In the genomic region with DNA sequence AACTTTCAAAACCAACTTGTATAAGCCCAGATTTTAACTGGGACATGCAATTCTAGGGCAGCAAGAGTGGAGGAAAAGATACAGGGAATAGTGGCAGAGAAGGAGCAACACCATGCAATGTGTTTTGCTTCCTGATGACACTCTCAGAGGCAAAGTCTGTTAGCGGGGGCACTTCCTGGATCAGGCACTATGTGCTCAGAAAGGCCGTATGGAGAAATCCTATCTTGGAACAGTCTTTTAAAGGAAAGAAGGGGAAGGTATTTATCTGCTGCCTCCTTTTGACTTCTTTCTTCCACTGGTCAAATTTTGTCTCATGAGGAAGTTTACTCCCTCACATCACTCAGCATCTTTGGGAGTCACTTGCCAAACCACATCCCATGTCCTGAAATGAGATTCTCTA, we compare ENCODE assay signal across 15 cellular contexts.
A peak's percentile ranks its signal among the peaks of the same experiment; 100 is the strongest.
DNase-seq lines count a peak whose midpoint lies in the region; ATAC-seq and TF ChIP-seq lines count a peak whose summit lies in the region.
"Had no signal": no experiment of that assay in that cellular context is flagged by ENCODE, and none has a peak within 500 bp of the region (broad histone marks: within the 10 kb centered on the region; RNA-seq: fewer than 3 reads in every experiment).

No MANE protein-coding gene starts in this region.

- H3K27ac ChIP-seq in coronary artery (peak overlapping the region in 1 of 2 donors; percentile 40), PC-9 (no peak overlapping the region)
- H3K27ac ChIP-seq: right atrium auricular region had no signal

- no peak overlapping the region for H3K4me2 ChIP-seq in PC-9
- H3K4me2 ChIP-seq: SK-N-SH had no signal

- H3F3A ChIP-seq in PC-9 (ENCODE audit: insufficient read depth, low read depth), result no peaks in the 10 kb centered on the region

- peak; percentile 57 for ATAC-seq in sciatic nerve
- ATAC-seq: CD8-positive, alpha-beta T cell had no signal

- BruUV-seq in PC-9 (replicated peaks; lab: Mats Ljungman, UMichigan), result no TSS peak

- H2AFZ ChIP-seq in PC-9, result no peak overlapping the region

- POLR2A ChIA-PET in PC-9 (lab: Charles Lee; ENCODE audit: unreplicated experiment), result no interaction called here

- no peaks in the 10 kb centered on the region for H4K20me1 ChIP-seq in PC-9 (ENCODE audit: insufficient read depth)

- intact Hi-C loops in sciatic nerve (cut with DNase I) (no loop called here), PC-9 (cut with micrococcal nuclease; ENCODE audit: unreplicated experiment) (no loop called here)

- DNase-seq in EH (ENCODE audit: low read depth) (peak; percentile 47), OCI-M1 (lab: John Stamatoyannopoulos, UW) (peak; percentile 67), fibroblast of mammary gland (ENCODE audit: low read depth) (peak; percentile 16), sciatic nerve (ENCODE audit: low spot score) (no peak), coronary artery (ENCODE audit: low spot score) (no peak), PC-9 (no peak), NCI-H748 (lab: John Stamatoyannopoulos, UW; ENCODE audit: unreplicated experiment) (no peak)
- DNase-seq in NK-92 treated with Interleukin-12 subunit alpha and Interleukin-12 subunit beta, amount 100 ng/mL, for 24 hours (lab: John Stamatoyannopoulos, UW), result no peak
- DNase-seq: amniotic stem cell; CD8-positive, alpha-beta T cell; naive B cell; NCI-H1694; SK-N-SH; stimulated activated naive CD4-positive, alpha-beta T cell treated with Interleukin-2 at 50 U/mL for 16 hours had no signal

- H3K36me3 ChIP-seq in PC-9 (ENCODE audit: low read depth), result no peaks in the 10 kb centered on the region
- H3K36me3 ChIP-seq: right atrium auricular region had no signal

- CTCF ChIA-PET in PC-9 (lab: Charles Lee), result no interaction called here

- H3K4me3 ChIP-seq in fibroblast of mammary gland (ENCODE audit: control insufficient read depth, low read depth, low read length) (no peak overlapping the region), coronary artery (no peak overlapping the region), PC-9 (no peak overlapping the region)
- H3K4me3 ChIP-seq: right atrium auricular region had no signal

- no peaks in the 10 kb centered on the region for H3K27me3 ChIP-seq in PC-9 (ENCODE audit: insufficient read depth, low read depth)
- H3K27me3 ChIP-seq: right atrium auricular region had no signal

- no peaks in the 10 kb centered on the region for H3K9me2 ChIP-seq in PC-9 (ENCODE audit: insufficient read depth)
- H3K9me2 ChIP-seq: SK-N-SH had no signal

- H3K79me2 ChIP-seq in PC-9 (ENCODE audit: low read depth), result no peaks in the 10 kb centered on the region

- H3K9me3 ChIP-seq in PC-9 (ENCODE audit: insufficient read depth, low read depth), result no peaks in the 10 kb centered on the region
- H3K9me3 ChIP-seq: right atrium auricular region, SK-N-SH had no signal

- no peak for TF ChIP-seq CTCF in fibroblast of mammary gland (conservative IDR thresholded peaks at IDR 0.05; ENCODE audit: control insufficient read depth, insufficient read depth, low read depth, low read length)
- no peak for TF ChIP-seq CTCF in coronary artery (IDR thresholded peaks at IDR 0.05)
- no peak for TF ChIP-seq CTCF in PC-9 (conservative IDR thresholded peaks at IDR 0.05)

- no peaks in the 10 kb centered on the region for H3K4me1 ChIP-seq in PC-9 (replicated peaks; ENCODE audit: insufficient read depth)

Comparison
In these comparisons a context has a peak if more than half of its experiments do, and no peak if none do; other contexts are left out.
1. DNase-seq: peak in EH (single experiment), OCI-M1 (single experiment) and fibroblast of mammary gland (single experiment); none in sciatic nerve (single experiment), coronary artery (single experiment), PC-9 (0 of 2), NCI-H748 (single experiment) and NK-92 treated with Interleukin-12 subunit alpha and Interleukin-12 subunit beta, amount 100 ng/mL, for 24 hours (single experiment).